10 cellular contexts compared by ENCODE assay signal in genomic region chr2:28981016-28981441, GRCh38. TPM values are rescaled to one million over a fixed set of nuclear protein-coding genes. Genes with fewer than 3 reads are reported as not detected.
DNase-seq lines count a peak whose midpoint lies in the region; ATAC-seq and TF ChIP-seq lines count a peak whose summit lies in the region.
"Had no signal": no experiment of that assay in that cellular context is flagged by ENCODE, and none has a peak within 500 bp of the region (broad histone marks: within the 10 kb centered on the region; RNA-seq: fewer than 3 reads in every experiment).

Gene TOGARAM2 (plus strand): TSS chr2:28981298. CDS start chr2:28994835, 13,537 bp downstream.

- H3K36me3 ChIP-seq in psoas muscle (ENCODE audit: insufficient read depth in 1 of 2, low read depth in 1 of 2) = no peaks in the 10 kb centered on the region
- H3K36me3 ChIP-seq: uterus had no signal

- H3K27me3 Mint-ChIP-seq in mesothelial cell of epicardium (ENCODE audit: low read depth) = no peaks in the 10 kb centered on the region

- no peaks in the 10 kb centered on the region for H3K9me3 Mint-ChIP-seq in mesothelial cell of epicardium

- ATAC-seq in left cardiac atrium (peak; percentile 13 to 56), psoas muscle (peak in 2 of 4 donors; percentile 26 to 57)

- H3K4me3 ChIP-seq in psoas muscle = no peak within 1 kb of the TSS
- H3K4me3 ChIP-seq: uterus had no signal

- H3K4me1 Mint-ChIP-seq in mesothelial cell of epicardium = peaks cover 9% of the 10 kb centered on the region

- no peaks in the 10 kb centered on the region for H3K27me3 ChIP-seq in psoas muscle (ENCODE audit: insufficient read depth in 3 of 3, low read length in 2 of 3)
- H3K27me3 ChIP-seq: uterus had no signal

- WGBS in psoas muscle, 3 donors = 55 to 64% (median 59%) methylated on average over 10 of the region's 10 CpGs

- intact Hi-C loops in left cardiac atrium (cut with DNase I) = no loop called here
- intact Hi-C loops in psoas muscle (cut with DNase I) = no loop called here

- H3K27ac ChIP-seq in psoas muscle = no peak within 1 kb of the TSS
- H3K27ac ChIP-seq: uterus had no signal

- no peaks in the 10 kb centered on the region for H3K36me3 Mint-ChIP-seq in mesothelial cell of epicardium

- no peaks in the 10 kb centered on the region for H3K4me1 ChIP-seq in psoas muscle
- H3K4me1 ChIP-seq: uterus had no signal

- H3K9me3 ChIP-seq in psoas muscle = no peaks in the 10 kb centered on the region
- H3K9me3 ChIP-seq: uterus had no signal

- H3K4me3 Mint-ChIP-seq in mesothelial cell of epicardium = no peak within 1 kb of the TSS

- TF ChIP-seq CTCF in psoas muscle (IDR thresholded peaks at IDR 0.05) (no peak), mesothelial cell of epicardium (IDR thresholded peaks at IDR 0.05; ENCODE audit: unreplicated experiment) (no peak)

- DNase-seq in DMS53 treated with DMSO at 0.1 percent for 48 hours (lab: John Stamatoyannopoulos, UW; ENCODE audit: unreplicated experiment) (peak; percentile 46), SHP77 treated with DMSO at 0.1 percent for 48 hours (lab: John Stamatoyannopoulos, UW) (peak; percentile 21), left cardiac atrium (no peak), psoas muscle (no peak), mesothelial cell of epicardium (ENCODE audit: low spot score in 2 of 2, unreplicated experiment in 2 of 2) (no peak), dedifferentiated amniotic fluid mesenchymal stem cell (ENCODE audit: extremely low spot score) (no peak), NCI-H128 (lab: John Stamatoyannopoulos, UW; ENCODE audit: unreplicated experiment) (no peak)
- DNase-seq in effector CD4-positive, alpha-beta T cell = no peak
- DNase-seq: NCI-H2081 treated with DMSO at 0.1 percent for 48 hours had no signal

- H3K27ac Mint-ChIP-seq in mesothelial cell of epicardium = no peak within 1 kb of the TSS

RNA-seq across cellular contexts. Expression of gene TOGARAM2, which starts in this region (rescaled TPM):
- total RNA-seq in left cardiac atrium (10 to 100 TPM; 15.5 to 24.8 TPM), psoas muscle (10 to 100 TPM in 3 of 4 donors, 1 to 10 TPM in 1; 2.2 to 98.4 (median 22.5) TPM), mesothelial cell of epicardium (0.16 to 0.40 TPM (median 0.38 TPM) in 3 replicates)
- polyA plus RNA-seq in psoas muscle = 10 to 100 TPM in 2 of 3 donors, 1 to 10 TPM in 1; 6.1 to 54.2 (median 30.4) TPM

Comparison
In these comparisons a context has a peak if more than half of its experiments do, and no peak if none do; other contexts are left out.
1. DNase-seq: peak in DMS53 treated with DMSO at 0.1 percent for 48 hours (single experiment) and SHP77 treated with DMSO at 0.1 percent for 48 hours (single experiment); none in left cardiac atrium (single experiment), psoas muscle (0 of 2), mesothelial cell of epicardium (0 of 2), dedifferentiated amniotic fluid mesenchymal stem cell (single experiment), effector CD4-positive, alpha-beta T cell (single experiment) and NCI-H128 (single experiment).